Comparison of ENCODE assay signal across 19 cellular contexts in genomic region chr18:14117611-14118010, GRCh38.
"Had no signal": no experiment of that assay in that cellular context is flagged by ENCODE, and none has a peak within 500 bp of the region (broad histone marks: within the 10 kb centered on the region; RNA-seq: fewer than 3 reads in every experiment).

No MANE protein-coding gene starts in this region.

- H3K4me3 ChIP-seq: esophagus squamous epithelium, gastroesophageal sphincter, mucosa of descending colon, right atrium auricular region, sigmoid colon, skin epidermis, thoracic aorta, transverse colon had no signal

- H3K4me1 ChIP-seq: esophagus squamous epithelium, gastroesophageal sphincter, right atrium auricular region, sigmoid colon, transverse colon had no signal

- H3K27me3 ChIP-seq: esophagus squamous epithelium, gastroesophageal sphincter, neutrophil, right atrium auricular region, sigmoid colon, transverse colon had no signal

- H3K9me3 ChIP-seq: neutrophil had no signal

- H3K36me3 ChIP-seq: neutrophil, right atrium auricular region, sigmoid colon, thoracic aorta, transverse colon had no signal

- H3K27ac ChIP-seq: esophagus squamous epithelium, gastroesophageal sphincter, neutrophil, right atrium auricular region, sigmoid colon, skin epidermis, thoracic aorta, transverse colon had no signal

- DNase-seq: effector memory CD8-positive, alpha-beta T cell; esophagus squamous epithelium; foreskin fibroblast; glutamatergic neuron; immature natural killer cell; mammary epithelial cell; mucosa of descending colon; naive thymus-derived CD8-positive, alpha-beta T cell; sigmoid colon; stimulated activated CD4-positive, alpha-beta T cell treated with anti-CD3 and anti-CD28 coated beads, Interleukin-2, amount 100 ng/mL, for 24 hours; stimulated activated CD4-positive, alpha-beta T cell treated with anti-CD3 and anti-CD28 coated beads, Interleukin-4, amount 100 ng/mL, for 4 hours; stimulated activated naive B cell treated with anti-CD40 and anti-IgM and Interleukin-4, amounts not matched to agents 10 μg/mL and 1 μg/mL and 100 μg/mL, for 72 hours; stimulated activated naive CD8-positive, alpha-beta T cell treated with anti-CD3 and anti-CD28 coated beads, Interleukin-15, amount 100 ng/mL, for 72 hours; transverse colon had no signal
